In genomic region chr1:247079141-247079874, GRCh38 we compare ENCODE assay signal across 8 cellular contexts. TPM values are rescaled to one million over a fixed set of nuclear protein-coding genes. Genes with fewer than 3 reads are reported as not detected.
A peak's percentile ranks its signal among the peaks of the same experiment; 100 is the strongest.
DNase-seq lines count a peak whose midpoint lies in the region; ATAC-seq and TF ChIP-seq lines count a peak whose summit lies in the region.

No MANE protein-coding gene starts in this region.

- no peaks in the 10 kb centered on the region for H4K20me1 ChIP-seq in Karpas-422 (ENCODE audit: insufficient read depth, low read depth, low read length)

- H3K9me2 ChIP-seq in Karpas-422 (replicated peaks; ENCODE audit: insufficient read depth, low read length) = no peaks in the 10 kb centered on the region

- H3K4me1 Mint-ChIP-seq in CD8-positive, alpha-beta T cell (ENCODE audit: low read depth) = peaks cover 31% of the 10 kb centered on the region

- H3K27ac Mint-ChIP-seq in CD8-positive, alpha-beta T cell = no peak overlapping the region

- H3K9ac ChIP-seq in Karpas-422 (ENCODE audit: low read length) = peak overlapping the region; percentile 86

- 27 to 35% methylated on average over 23 of the region's 23 CpGs for WGBS in body of pancreas, 2 donors

- DNase-seq in CD8-positive, alpha-beta T cell = no peak
- DNase-seq in Karpas-422 (no peak), body of pancreas (no peak), medulla oblongata (ENCODE audit: extremely low spot score) (peak; percentile 3), 8988T (no peak), AG08396 (ENCODE audit: low spot score) (no peak), NCI-H1694 treated with DMSO at 0.1 percent for 48 hours (lab: John Stamatoyannopoulos, UW) (no peak), NCI-H345 treated with DMSO at 0.1 percent for 48 hours (lab: John Stamatoyannopoulos, UW; ENCODE audit: unreplicated experiment) (no peak)

- peak overlapping the region; percentile 89 for H3K4me3 Mint-ChIP-seq in CD8-positive, alpha-beta T cell

- H3K4me1 ChIP-seq in CD8-positive, alpha-beta T cell (ENCODE audit: insufficient read depth, low read length) = peaks cover 7% of the 10 kb centered on the region
- H3K4me1 ChIP-seq in Karpas-422 (ENCODE audit: low read length) = peaks cover 18% of the 10 kb centered on the region
- H3K4me1 ChIP-seq in body of pancreas = peaks cover 19% of the 10 kb centered on the region

- no peak for TF ChIP-seq POLR2A in body of pancreas (IDR thresholded peaks at IDR 0.05)

- H2AFZ ChIP-seq in Karpas-422 (ENCODE audit: low read length) = peak overlapping the region; percentile 87

- POLR2A ChIA-PET in CD8-positive, alpha-beta T cell (lab: Charles Lee) = interaction anchor here (1.3 kb wide), 2 partner anchors 25 to 131 kb away, joined by 5 read pairs; partner anchors contain the start of gene ZNF669

- peaks cover 42% of the 10 kb centered on the region for H3K79me2 ChIP-seq in Karpas-422 (ENCODE audit: low read length)

- no peak for ATAC-seq in CD8-positive, alpha-beta T cell
- no peak for ATAC-seq in body of pancreas

- H3K27me3 Mint-ChIP-seq in CD8-positive, alpha-beta T cell (ENCODE audit: low read depth) = no peaks in the 10 kb centered on the region

- no peaks in the 10 kb centered on the region for H3K9me3 ChIP-seq in CD8-positive, alpha-beta T cell (ENCODE audit: low read length)
- H3K9me3 ChIP-seq in Karpas-422 (ENCODE audit: low read length) (peaks cover 7% of the 10 kb centered on the region), body of pancreas (no peaks in the 10 kb centered on the region)

- H3K4me2 ChIP-seq in Karpas-422 (ENCODE audit: low read depth, low read length, poor library complexity, severe bottlenecking) = peak overlapping the region; percentile 80

- H3K27ac ChIP-seq in CD8-positive, alpha-beta T cell (ENCODE audit: low read depth, low read length) = no peak overlapping the region
- H3K27ac ChIP-seq in Karpas-422 (ENCODE audit: low read length) (no peak overlapping the region), body of pancreas (peak overlapping the region in 3 of 4 donors; percentile 76 to 88 (median 83))

- no peaks in the 10 kb centered on the region for H3K27me3 ChIP-seq in CD8-positive, alpha-beta T cell (ENCODE audit: insufficient read depth, low read length)
- no peaks in the 10 kb centered on the region for H3K27me3 ChIP-seq in Karpas-422 (ENCODE audit: low read length)
- no peaks in the 10 kb centered on the region for H3K27me3 ChIP-seq in body of pancreas

- TF ChIP-seq CTCF in CD8-positive, alpha-beta T cell (IDR thresholded peaks at IDR 0.05) = no peak
- no peak for TF ChIP-seq CTCF in body of pancreas (IDR thresholded peaks at IDR 0.05)

- peaks cover 5% of the 10 kb centered on the region for H3K9me3 Mint-ChIP-seq in CD8-positive, alpha-beta T cell

- CTCF ChIA-PET in CD8-positive, alpha-beta T cell (lab: Charles Lee) = interaction anchor here (0.6 kb wide), 1 partner anchor 512 kb away, joined by 4 read pairs; no protein-coding TSS in a partner anchor

- H3K36me3 ChIP-seq in CD8-positive, alpha-beta T cell (ENCODE audit: insufficient read depth, low read length) = no peaks in the 10 kb centered on the region
- H3K36me3 ChIP-seq in Karpas-422 (ENCODE audit: insufficient read depth, low read length) = peaks cover 19% of the 10 kb centered on the region
- H3K36me3 ChIP-seq in body of pancreas (replicated peaks in 1 of 2; ENCODE audit: insufficient read depth in 1 of 2, low read depth in 2 of 2) = no peaks in the 10 kb centered on the region

- H3K36me3 Mint-ChIP-seq in CD8-positive, alpha-beta T cell = peaks cover 5% of the 10 kb centered on the region

- intact Hi-C loops in CD8-positive, alpha-beta T cell (cut with DNase I, micrococcal nuclease) = loop anchor here (2.0 to 10.0 kb wide), 5 partner anchors 131 to 253 kb away; partner anchors contain the start of genes AHCTF1 (in 2 of the 2) and ZNF496 (in 1 of the 2)
- intact Hi-C loops in body of pancreas (cut with DNase I) = no loop called here

- peak overlapping the region; percentile 80 for H3K4me3 ChIP-seq in CD8-positive, alpha-beta T cell (ENCODE audit: low read depth, low read length)
- H3K4me3 ChIP-seq in Karpas-422 (ENCODE audit: low read length) (peak overlapping the region; percentile 79), body of pancreas (no peak overlapping the region)

RNA-seq across cellular contexts. Expression of gene ZNF670, which starts 0.7 kb away (rescaled TPM):
- under 1 TPM in 1 of 2 experiments, not detected in 1; 0.17 TPM for total RNA-seq in CD8-positive, alpha-beta T cell
- 5.7 and 20.0 TPM in 2 replicates for total RNA-seq in Karpas-422 (2014; rRNA removed; shearing (Covaris generic); ENCODE audit: low replicate concordance)
- total RNA-seq in body of pancreas = 1 to 10 TPM; 1.3 to 2.3 TPM

RNA-seq across cellular contexts. Expression of gene ZNF669, which starts 24.8 kb away (rescaled TPM):
- 10 to 100 TPM; 15.5 to 23.2 TPM for total RNA-seq in CD8-positive, alpha-beta T cell
- total RNA-seq in Karpas-422 (2014; rRNA removed; shearing (Covaris generic); ENCODE audit: low replicate concordance) = 8.4 and 22.3 TPM in 2 replicates
- total RNA-seq in body of pancreas = 1 to 10 TPM; 2.9 to 5.9 TPM

Comparison
In these comparisons a context has a peak if more than half of its experiments do, and no peak if none do; other contexts are left out.
1. H3K27ac ChIP-seq: peak in body of pancreas (3 of 4); none in CD8-positive, alpha-beta T cell (single experiment) and Karpas-422 (single experiment).
2. H3K4me3 ChIP-seq: peak in CD8-positive, alpha-beta T cell (single experiment) and Karpas-422 (single experiment); none in body of pancreas (0 of 2).